ENCODE assay signal across 27 cellular contexts in the genomic region with DNA sequence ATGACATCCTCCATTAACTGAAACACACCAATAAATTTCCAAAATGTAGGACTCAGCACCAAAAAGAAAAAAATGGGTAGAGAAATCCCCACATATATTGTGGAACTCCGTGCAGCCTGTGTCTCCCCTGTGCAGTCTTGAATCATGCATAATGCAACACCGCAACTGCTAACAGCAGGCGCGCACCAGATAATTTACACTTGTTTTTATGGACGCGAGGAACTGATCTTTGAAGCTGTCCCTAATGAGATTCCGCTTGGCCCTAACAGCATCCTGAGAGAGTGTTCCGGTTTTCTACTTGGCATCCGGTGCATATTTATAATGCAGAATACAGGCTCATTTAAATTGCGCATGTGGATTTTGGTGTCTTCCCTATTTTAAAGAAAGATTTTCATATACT. TPM values are rescaled to one million over a fixed set of nuclear protein-coding genes. Genes with fewer than 3 reads are reported as not detected.
"Had no signal": no experiment of that assay in that cellular context is flagged by ENCODE, and none has a peak within 500 bp of the region (broad histone marks: within the 10 kb centered on the region; RNA-seq: fewer than 3 reads in every experiment).

No MANE protein-coding gene starts in this region.

- DNase-seq: activated CD4-positive, alpha-beta T cell treated with anti-CD3 and anti-CD28 coated beads, Interleukin-2, amount 10 ng/mL, durations not matched to agents 7 days and 5 days; activated CD4-positive, CD25-positive, alpha-beta regulatory T cell treated with anti-CD3 and anti-CD28 coated beads, Interleukin-2, amount 50 U/mL, for 72 hours; activated CD8-positive, alpha-beta memory T cell treated with anti-CD3 and anti-CD28 coated beads, Interleukin-2, amount 10 ng/mL, durations not matched to agents 7 days and 5 days; activated CD8-positive, alpha-beta T cell treated with anti-CD3 and anti-CD28 coated beads for 36 hours; activated effector memory CD4-positive, alpha-beta T cell treated with anti-CD3 and anti-CD28 coated beads, Interleukin-2, amount 50 U/mL, for 16 hours; activated naive CD4-positive, alpha-beta T cell treated with anti-CD3 and anti-CD28 coated beads, Interleukin-2, amount 10 ng/mL, durations not matched to agents 7 days and 5 days; activated T-cell treated with anti-CD3 and anti-CD28 coated beads for 4 hours; cortex of kidney; erythroblast; foreskin fibroblast; immature natural killer cell; left lung; natural killer cell; retina; sigmoid colon; stimulated activated CD4-positive, alpha-beta T cell treated with anti-CD3 and anti-CD28 coated beads, Interleukin-15, amount 100 ng/mL, for 24 hours; stomach; uterus had no signal

- H3K27me3 ChIP-seq: cardiac muscle cell, left lung, sigmoid colon, stomach, suprapubic skin, tibial nerve, uterus had no signal

- H3K4me1 Mint-ChIP-seq: activated CD4-positive, alpha-beta T cell treated with anti-CD3 and anti-CD28 coated beads, Interleukin-2, amount 10 ng/mL, durations not matched to agents 7 days and 5 days; activated CD8-positive, alpha-beta memory T cell treated with anti-CD3 and anti-CD28 coated beads, Interleukin-2, amount 10 ng/mL, durations not matched to agents 7 days and 5 days; activated naive CD4-positive, alpha-beta T cell treated with anti-CD3 and anti-CD28 coated beads, Interleukin-2, amount 10 ng/mL, durations not matched to agents 7 days and 5 days; stimulated activated memory B cell treated with anti-CD40 and anti-IgM and Interleukin-4, amounts not matched to agents 10 μg/mL and 1 μg/mL and 100 μg/mL, for 72 hours had no signal

- H3K4me1 ChIP-seq: left lung, suprapubic skin, uterus had no signal

- H3K4me3 Mint-ChIP-seq: activated CD4-positive, alpha-beta T cell treated with anti-CD3 and anti-CD28 coated beads, Interleukin-2, amount 10 ng/mL, durations not matched to agents 7 days and 5 days; activated CD8-positive, alpha-beta memory T cell treated with anti-CD3 and anti-CD28 coated beads, Interleukin-2, amount 10 ng/mL, durations not matched to agents 7 days and 5 days; activated CD8-positive, alpha-beta T cell treated with anti-CD3 and anti-CD28 coated beads for 36 hours; activated naive CD4-positive, alpha-beta T cell treated with anti-CD3 and anti-CD28 coated beads, Interleukin-2, amount 10 ng/mL, durations not matched to agents 7 days and 5 days; immature natural killer cell; natural killer cell; stimulated activated memory B cell treated with anti-CD40 and anti-IgM and Interleukin-4, amounts not matched to agents 10 μg/mL and 1 μg/mL and 100 μg/mL, for 72 hours had no signal

- H3K4me2 ChIP-seq: smooth muscle cell had no signal

- H3K9me3 ChIP-seq: left lung, sigmoid colon, stomach, suprapubic skin, tibial nerve, uterus had no signal

- H3K27ac Mint-ChIP-seq: activated CD4-positive, alpha-beta T cell treated with anti-CD3 and anti-CD28 coated beads, Interleukin-2, amount 10 ng/mL, durations not matched to agents 7 days and 5 days; activated CD8-positive, alpha-beta memory T cell treated with anti-CD3 and anti-CD28 coated beads, Interleukin-2, amount 10 ng/mL, durations not matched to agents 7 days and 5 days; activated CD8-positive, alpha-beta T cell treated with anti-CD3 and anti-CD28 coated beads for 36 hours; activated naive CD4-positive, alpha-beta T cell treated with anti-CD3 and anti-CD28 coated beads, Interleukin-2, amount 10 ng/mL, durations not matched to agents 7 days and 5 days; immature natural killer cell; natural killer cell; progenitor cell of endocrine pancreas; stimulated activated memory B cell treated with anti-CD40 and anti-IgM and Interleukin-4, amounts not matched to agents 10 μg/mL and 1 μg/mL and 100 μg/mL, for 72 hours had no signal

- H3K4me3 ChIP-seq: cardiac muscle cell, left lung, lung, sigmoid colon, smooth muscle cell, stomach, suprapubic skin, tibial nerve, uterus had no signal

- H3K36me3 Mint-ChIP-seq: activated CD8-positive, alpha-beta memory T cell treated with anti-CD3 and anti-CD28 coated beads, Interleukin-2, amount 10 ng/mL, durations not matched to agents 7 days and 5 days; activated naive CD4-positive, alpha-beta T cell treated with anti-CD3 and anti-CD28 coated beads, Interleukin-2, amount 10 ng/mL, durations not matched to agents 7 days and 5 days; immature natural killer cell; natural killer cell; stimulated activated memory B cell treated with anti-CD40 and anti-IgM and Interleukin-4, amounts not matched to agents 10 μg/mL and 1 μg/mL and 100 μg/mL, for 72 hours had no signal

- H3K9me3 Mint-ChIP-seq: activated CD4-positive, alpha-beta T cell treated with anti-CD3 and anti-CD28 coated beads, Interleukin-2, amount 10 ng/mL, durations not matched to agents 7 days and 5 days; activated CD8-positive, alpha-beta T cell treated with anti-CD3 and anti-CD28 coated beads for 36 hours; activated naive CD4-positive, alpha-beta T cell treated with anti-CD3 and anti-CD28 coated beads, Interleukin-2, amount 10 ng/mL, durations not matched to agents 7 days and 5 days; immature natural killer cell; natural killer cell; stimulated activated memory B cell treated with anti-CD40 and anti-IgM and Interleukin-4, amounts not matched to agents 10 μg/mL and 1 μg/mL and 100 μg/mL, for 72 hours had no signal

- H3K36me3 ChIP-seq: cardiac muscle cell, left lung, sigmoid colon, stomach, suprapubic skin, tibial nerve, uterus had no signal

- ATAC-seq: activated CD8-positive, alpha-beta memory T cell treated with anti-CD3 and anti-CD28 coated beads, Interleukin-2, amount 10 ng/mL, durations not matched to agents 7 days and 5 days; activated CD8-positive, alpha-beta T cell treated with anti-CD3 and anti-CD28 coated beads for 36 hours; left lung; natural killer cell; stimulated activated memory B cell treated with anti-CD40 and anti-IgM and Interleukin-4, amounts not matched to agents 10 μg/mL and 1 μg/mL and 100 μg/mL, for 72 hours had no signal

- H3K27ac ChIP-seq: cardiac muscle cell, left lung, sigmoid colon, stomach, suprapubic skin, tibial nerve, uterus, VCaP had no signal

- H3K27me3 Mint-ChIP-seq: activated CD8-positive, alpha-beta memory T cell treated with anti-CD3 and anti-CD28 coated beads, Interleukin-2, amount 10 ng/mL, durations not matched to agents 7 days and 5 days; activated CD8-positive, alpha-beta T cell treated with anti-CD3 and anti-CD28 coated beads for 36 hours; activated naive CD4-positive, alpha-beta T cell treated with anti-CD3 and anti-CD28 coated beads, Interleukin-2, amount 10 ng/mL, durations not matched to agents 7 days and 5 days; progenitor cell of endocrine pancreas; stimulated activated memory B cell treated with anti-CD40 and anti-IgM and Interleukin-4, amounts not matched to agents 10 μg/mL and 1 μg/mL and 100 μg/mL, for 72 hours had no signal

RNA-seq across cellular contexts. Expression of a gene that starts 21.2 kb away (rescaled TPM):
- total RNA-seq: activated CD8-positive, alpha-beta memory T cell treated with anti-CD3 and anti-CD28 coated beads, Interleukin-2, amount 10 ng/mL, durations not matched to agents 7 days and 5 days; T-helper 2 cell treated with Interferon-gamma antibody and Interleukin-4, amounts not matched to agents 100 ng/mL and 5 ng/mL, for 36 hours had no signal
